Comparison of ENCODE assay signal across 24 cellular contexts in the genomic region with DNA sequence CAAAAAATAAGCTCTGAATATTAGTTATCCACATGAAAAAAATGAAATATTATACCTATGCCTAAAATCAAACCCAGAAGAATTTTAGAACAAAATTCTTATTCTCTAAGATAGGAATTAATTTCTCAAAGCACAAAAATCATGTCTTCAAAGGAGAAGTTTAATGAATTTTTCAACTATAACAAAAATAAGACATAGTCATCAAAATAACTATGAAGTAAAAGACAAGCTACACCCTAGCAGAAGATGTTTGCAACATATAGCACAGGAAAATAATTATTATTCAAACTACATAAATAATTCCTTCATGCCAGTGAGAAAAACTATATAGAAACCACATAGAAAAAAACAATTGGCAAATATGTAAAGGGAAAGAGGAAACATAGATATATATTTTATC.
DNase-seq lines count a peak whose midpoint lies in the region; ATAC-seq, FAIRE-seq and TF ChIP-seq lines count a peak whose summit lies in the region.
"Had no signal": no experiment of that assay in that cellular context is flagged by ENCODE, and none has a peak within 500 bp of the region (broad histone marks: within the 10 kb centered on the region; RNA-seq: fewer than 3 reads in every experiment).

No MANE protein-coding gene starts in this region.

- no peak overlapping the region for H2AK5ac ChIP-seq in IMR-90 (ENCODE audit: low read depth, low read length)

- in situ Hi-C loops in IMR-90 (cut with MboI; ENCODE audit: low sequenced_read_pairs) = no loop called here

- no peak overlapping the region for H3K56ac ChIP-seq in IMR-90 (ENCODE audit: extremely low read depth, insufficient read depth, low read length)

- no peak overlapping the region for H3K23ac ChIP-seq in IMR-90 (ENCODE audit: low read depth, low read length)

- H3K9ac ChIP-seq in IMR-90 (ENCODE audit: low read depth, low read length) = no peak overlapping the region
- H3K9ac ChIP-seq: BLaER1 had no signal

- TF ChIP-seq CTCF in A549 (IDR thresholded peaks at IDR 0.05) = no peak
- TF ChIP-seq CTCF in IMR-90 (conservative IDR thresholded peaks at IDR 0.05; ENCODE audit: low read depth, low read length) = no peak
- no peak for TF ChIP-seq CTCF in WERI-Rb-1 (IDR thresholded peaks at IDR 0.05; ENCODE audit: low read depth, low read length)

- H3K9me1 ChIP-seq in IMR-90 (ENCODE audit: insufficient read depth, low read length) = no peaks in the 10 kb centered on the region

- no peaks in the 10 kb centered on the region for H3K4me1 ChIP-seq in A549
- H3K4me1 ChIP-seq in IMR-90 (ENCODE audit: control insufficient read depth, insufficient read depth, low read length) = no peaks in the 10 kb centered on the region
- H3K4me1 ChIP-seq: BE2C, BLaER1 had no signal

- no peak overlapping the region for H3K4ac ChIP-seq in IMR-90 (ENCODE audit: low read depth, low read length)

- H2BK5ac ChIP-seq in IMR-90 (ENCODE audit: low read depth, low read length, poor library complexity, severe bottlenecking) = no peak overlapping the region

- no peak overlapping the region for H3K14ac ChIP-seq in IMR-90 (replicated peaks; ENCODE audit: low read depth, low read length)

- no peak for TF ChIP-seq EP300 in A549 (IDR thresholded peaks at IDR 0.05)

- H3K9me3 ChIP-seq in A549 = no peaks in the 10 kb centered on the region
- no peaks in the 10 kb centered on the region for H3K9me3 ChIP-seq in IMR-90 (ENCODE audit: control insufficient read depth, insufficient read depth, low read length)
- no peaks in the 10 kb centered on the region for H3K9me3 ChIP-seq in WERI-Rb-1 (ENCODE audit: severe bottlenecking)
- H3K9me3 ChIP-seq: BE2C, BLaER1 had no signal

- intact Hi-C loops in IMR-90 (cut with micrococcal nuclease) = loop anchor here (10.0 kb wide), 1 partner anchor 1034 kb away; no protein-coding TSS in a partner anchor

- H3K27ac ChIP-seq in A549 (no peak overlapping the region), IMR-90 (ENCODE audit: insufficient read depth, low read length) (no peak overlapping the region), WERI-Rb-1 (no peak overlapping the region)
- H3K27ac ChIP-seq: BLaER1 had no signal

- no peaks in the 10 kb centered on the region for H4K20me1 ChIP-seq in IMR-90 (ENCODE audit: insufficient read depth, low read length)
- H4K20me1 ChIP-seq: BLaER1 had no signal

- dilution Hi-C loops in IMR-90 (cut with HindIII; ENCODE audit: low sequenced_read_pairs, unreplicated experiment) = no loop called here

- FAIRE-seq in A549 (lab: Jason Lieb, UNC) (no peak), islet of Langerhans (lab: Jason Lieb, UNC) (peak; percentile 53)
- FAIRE-seq: GM12878, GM12892, GM18507 had no signal

- H3K79me1 ChIP-seq in IMR-90 (ENCODE audit: low read depth in 1 of 2, low read length in 2 of 2) = no peaks in the 10 kb centered on the region

- no peak overlapping the region for H2AK9ac ChIP-seq in IMR-90 (replicated peaks; ENCODE audit: low read depth, low read length, poor library complexity)

- TF ChIP-seq RAD21 in A549 (conservative IDR thresholded peaks at IDR 0.05 in 1 of 2, IDR thresholded peaks at IDR 0.05 in 1 of 2) (no peak), IMR-90 (IDR thresholded peaks at IDR 0.05; ENCODE audit: low read length) (no peak)

- H4K5ac ChIP-seq in IMR-90 (ENCODE audit: low read depth, low read length) = no peak overlapping the region

- H2BK15ac ChIP-seq in IMR-90 (ENCODE audit: low read depth, low read length) = no peak overlapping the region

- no peaks in the 10 kb centered on the region for H3K27me3 ChIP-seq in IMR-90 (ENCODE audit: control insufficient read depth, insufficient read depth, low read length)
- H3K27me3 ChIP-seq in WERI-Rb-1 (ENCODE audit: insufficient read depth, low read depth, severe bottlenecking) = no peaks in the 10 kb centered on the region
- H3K27me3 ChIP-seq: BE2C, BLaER1 had no signal

- H4K91ac ChIP-seq in IMR-90 (ENCODE audit: insufficient read depth, low read depth, low read length) = no peak overlapping the region

- no peak overlapping the region for H3K18ac ChIP-seq in IMR-90 (ENCODE audit: low read depth, low read length)

- POLR2A ChIA-PET in A549 (lab: Yijun Ruan, JAX) (no interaction called here), IMR-90 (lab: Charles Lee; ENCODE audit: unreplicated experiment) (no interaction called here)

- H3K36me3 ChIP-seq in IMR-90 (ENCODE audit: control insufficient read depth, insufficient read depth, low read length) (no peaks in the 10 kb centered on the region), WERI-Rb-1 (no peaks in the 10 kb centered on the region)
- H3K36me3 ChIP-seq: BE2C, BLaER1 had no signal

- no peak for ATAC-seq in A549
- ATAC-seq in IMR-90 (ENCODE audit: low read depth) = no peak
- ATAC-seq: GM12878 had no signal

- no peak overlapping the region for H4K8ac ChIP-seq in IMR-90 (ENCODE audit: low read depth in 2 of 2, low read length in 2 of 2)

- H3K4me2 ChIP-seq in A549 (no peak overlapping the region), IMR-90 (ENCODE audit: low read depth, low read length) (no peak overlapping the region)
- H3K4me2 ChIP-seq: BLaER1 had no signal

- CTCF ChIA-PET in A549 (lab: Yijun Ruan, JAX) = no interaction called here
- CTCF ChIA-PET in IMR-90 (lab: Yijun Ruan, JAX) = interaction anchor here (0.6 kb wide), 1 partner anchor 498 kb away, joined by 4 read pairs; no protein-coding TSS in a partner anchor

- no peak overlapping the region for H2AFZ ChIP-seq in IMR-90 (replicated peaks; ENCODE audit: low read length, poor library complexity)

- TF ChIP-seq POLR2A in A549 (IDR thresholded peaks at IDR 0.05; ENCODE audit: low read length) (no peak), IMR-90 (IDR thresholded peaks at IDR 0.05; ENCODE audit: low read depth, low read length) (no peak)

- H2BK120ac ChIP-seq in IMR-90 (ENCODE audit: low read depth, low read length) = no peak overlapping the region

- BruUV-seq in IMR-90 (replicated peaks; lab: Mats Ljungman, UMichigan) = no TSS peak

- H3K4me3 ChIP-seq in A549 (no peak overlapping the region), IMR-90 (ENCODE audit: insufficient read depth, low read depth, low read length) (no peak overlapping the region), WERI-Rb-1 (ENCODE audit: low read depth, low read length) (no peak overlapping the region)
- H3K4me3 ChIP-seq: BLaER1, GM12878 had no signal

- DNase-seq in A549 (ENCODE audit: low read depth in 1 of 2, low spot score in 1 of 2) = no peak
- DNase-seq in IMR-90 = no peak
- DNase-seq in AG08395 (ENCODE audit: low spot score) = no peak
- no peak for DNase-seq in WERI-Rb-1
- DNase-seq in cortex of kidney (lab: John Stamatoyannopoulos, UW) = no peak
- DNase-seq: 8988T; BE2C; C1 segment of cervical spinal cord; CD4-positive, alpha-beta memory T cell; CD4-positive, CD25-positive, alpha-beta regulatory T cell; CD8-positive, alpha-beta memory T cell; COR-L47; DMS 273 treated with DMSO at 0.1 percent for 48 hours; DMS153; DMS53; DMS79; DND-41; EL; GDM1 had no signal

- H2BK20ac ChIP-seq in IMR-90 (ENCODE audit: low read depth, low read length) = no peak overlapping the region

TF ChIP-seq in A549, 52 proteins besides CTCF, POLR2A, EP300 and RAD21:
- TF ChIP-seq CHD4 (IDR thresholded peaks at IDR 0.05; ENCODE audit: borderline replicate concordance) (no peak), MAFK (IDR thresholded peaks at IDR 0.05; ENCODE audit: partially characterized antibody) (peak; percentile 18)

TF ChIP-seq in IMR-90, 13 proteins besides CTCF, POLR2A, EP300 and RAD21:
- TF ChIP-seq NFE2L2 (IDR thresholded peaks at IDR 0.05; ENCODE audit: low read depth, low read length) (no peak), MAFK (IDR thresholded peaks at IDR 0.05; ENCODE audit: low read depth, low read length) (peak; percentile 27; the same call in 1 of the 2 replicates)
